ENCODE assay signal across 9 cellular contexts in genomic region chr18:49728542-49728941, GRCh38.
A peak's percentile ranks its signal among the peaks of the same experiment; 100 is the strongest.
DNase-seq lines count a peak whose midpoint lies in the region; ATAC-seq, FAIRE-seq and TF ChIP-seq lines count a peak whose summit lies in the region.
"Had no signal": no experiment of that assay in that cellular context is flagged by ENCODE, and none has a peak within 500 bp of the region (broad histone marks: within the 10 kb centered on the region; RNA-seq: fewer than 3 reads in every experiment).

No MANE protein-coding gene starts in this region.

- H3K36me3 ChIP-seq in A673 (ENCODE audit: insufficient read depth, low read length, poor library complexity, severe bottlenecking) (no peaks in the 10 kb centered on the region), kidney (ENCODE audit: control insufficient read depth in 1 of 2, insufficient read depth in 2 of 2, low read length in 2 of 2) (no peaks in the 10 kb centered on the region), testis (ENCODE audit: low read depth, missing control alignments) (no peaks in the 10 kb centered on the region)

- no peaks in the 10 kb centered on the region for H3K36me3 Mint-ChIP-seq in activated naive CD4-positive, alpha-beta T cell treated with anti-CD3 and anti-CD28 coated beads, Interleukin-2, amount 50 U/mL, for 72 hours

- POLR2A ChIA-PET in A673 (lab: Charles Lee; ENCODE audit: low non-redundant PET): no interaction called here

- H3K27ac Mint-ChIP-seq in activated naive CD4-positive, alpha-beta T cell treated with anti-CD3 and anti-CD28 coated beads, Interleukin-2, amount 50 U/mL, for 72 hours: no peak overlapping the region
- H3K27ac Mint-ChIP-seq: stimulated activated naive CD8-positive, alpha-beta T cell treated with anti-CD3 and anti-CD28 coated beads, Interleukin-15, Interleukin-2, amounts not matched to agents 100 ng/mL and 50 ng/mL, for 24 hours had no signal

- DNase-seq in A673 (ENCODE audit: low spot score) (peak; percentile 83), GM10266 (ENCODE audit: extremely low spot score) (peak; percentile 69), NCI-H2029 treated with DMSO at 0.1 percent for 48 hours (lab: John Stamatoyannopoulos, UW) (peak; percentile 2), kidney (no peak), testis (peak; percentile 82), urothelium cell line (ENCODE audit: low spot score) (no peak)
- peak in 1 of 2 donors; percentile 66 for DNase-seq in activated naive CD4-positive, alpha-beta T cell treated with anti-CD3 and anti-CD28 coated beads, Interleukin-2, amount 50 U/mL, for 72 hours (ENCODE audit: low spot score in 2 of 2)

- peak; percentile 84 for TF ChIP-seq CTCF in A673 (conservative IDR thresholded peaks at IDR 0.05; ENCODE audit: low read depth, low read length)
- peak; percentile 75 for TF ChIP-seq CTCF in GM10266 (IDR thresholded peaks at IDR 0.05; ENCODE audit: control insufficient read depth, insufficient read depth, low read depth, missing control alignments)
- TF ChIP-seq CTCF in kidney (IDR thresholded peaks at IDR 0.05; ENCODE audit: borderline replicate concordance, extremely low read depth, insufficient read depth): peak; percentile 64
- TF ChIP-seq CTCF in testis (IDR thresholded peaks at IDR 0.05): peak in 2 of 3 experiments; percentile 48 to 57

- CTCF ChIA-PET in A673 (lab: Charles Lee): no interaction called here

- intact Hi-C loops in A673 (cut with micrococcal nuclease; ENCODE audit: unreplicated experiment): loop anchor here (5.0 to 10.0 kb wide), 2 partner anchors 166 to 204 kb away; partner anchors contain the start of gene LIPG
- intact Hi-C loops in kidney (cut with DNase I): no loop called here
- intact Hi-C loops in testis (cut with DNase I; ENCODE audit: low total_unique reads): no loop called here

- TF ChIP-seq POLR2A in testis (IDR thresholded peaks at IDR 0.05): no peak

- WGBS in testis, 2 donors: 73 to 78% methylated on average over 4 of the region's 4 CpGs

- H3K27me3 ChIP-seq in A673 (replicated peaks; ENCODE audit: insufficient read depth, low read depth, low read length, poor library complexity) (no peaks in the 10 kb centered on the region), testis (no peaks in the 10 kb centered on the region)

- H3K9me3 ChIP-seq in A673 (ENCODE audit: low read depth, low read length, poor library complexity, severe bottlenecking) (no peaks in the 10 kb centered on the region), kidney (ENCODE audit: control insufficient read depth in 1 of 2, low read length in 2 of 2) (no peaks in the 10 kb centered on the region), testis (no peaks in the 10 kb centered on the region)

- H3K27ac ChIP-seq in A673 (ENCODE audit: low read depth, low read length, poor library complexity, severe bottlenecking): no peak overlapping the region
- H3K27ac ChIP-seq in kidney (ENCODE audit: low read depth in 2 of 2, low read length in 2 of 2): no peak overlapping the region
- no peak overlapping the region for H3K27ac ChIP-seq in testis

- H3K4me3 ChIP-seq in A673 (ENCODE audit: low read depth, low read length, poor library complexity, severe bottlenecking) (no peak overlapping the region), kidney (ENCODE audit: low read length in 2 of 2) (no peak overlapping the region), testis (no peak overlapping the region)

- H3K9me3 Mint-ChIP-seq in activated naive CD4-positive, alpha-beta T cell treated with anti-CD3 and anti-CD28 coated beads, Interleukin-2, amount 50 U/mL, for 72 hours: no peaks in the 10 kb centered on the region
- H3K9me3 Mint-ChIP-seq: stimulated activated naive CD8-positive, alpha-beta T cell treated with anti-CD3 and anti-CD28 coated beads, Interleukin-15, Interleukin-2, amounts not matched to agents 100 ng/mL and 50 ng/mL, for 24 hours had no signal

- BruUV-seq in A673 (replicated peaks; lab: Mats Ljungman, UMichigan): no TSS peak

- ATAC-seq in activated naive CD4-positive, alpha-beta T cell treated with anti-CD3 and anti-CD28 coated beads, Interleukin-2, amount 50 U/mL, for 72 hours: peak; percentile 29 to 43
- no peak for ATAC-seq in HG03439 (IDR thresholded peaks at IDR 0.05; ENCODE audit: unreplicated experiment)

- H3K4me1 ChIP-seq in A673 (ENCODE audit: insufficient read depth, low read length, poor library complexity, severe bottlenecking) (peaks cover 50% of the 10 kb centered on the region), kidney (ENCODE audit: control insufficient read depth in 1 of 2, insufficient read depth in 1 of 2, low read depth in 1 of 2, low read length in 2 of 2) (no peaks in the 10 kb centered on the region), testis (peaks cover 5% of the 10 kb centered on the region)

- FAIRE-seq in kidney (lab: Jason Lieb, UNC) (no peak), urothelium cell line (lab: Jason Lieb, UNC) (no peak)

- H3K9ac ChIP-seq in kidney (ENCODE audit: low read length in 2 of 2): no peak overlapping the region

Comparison
In these comparisons a context has a peak if more than half of its experiments do, and no peak if none do; other contexts are left out.
1. DNase-seq: peak in A673 (single experiment), GM10266 (single experiment), NCI-H2029 treated with DMSO at 0.1 percent for 48 hours (single experiment) and testis (single experiment); none in kidney (single experiment) and urothelium cell line (single experiment).
2. Peak in every context shown above with its lines, with median percentiles within 50 percentile points of each other: CTCF ChIP-seq.